Comparison of ENCODE assay signal across 10 cellular contexts in the genomic region with DNA sequence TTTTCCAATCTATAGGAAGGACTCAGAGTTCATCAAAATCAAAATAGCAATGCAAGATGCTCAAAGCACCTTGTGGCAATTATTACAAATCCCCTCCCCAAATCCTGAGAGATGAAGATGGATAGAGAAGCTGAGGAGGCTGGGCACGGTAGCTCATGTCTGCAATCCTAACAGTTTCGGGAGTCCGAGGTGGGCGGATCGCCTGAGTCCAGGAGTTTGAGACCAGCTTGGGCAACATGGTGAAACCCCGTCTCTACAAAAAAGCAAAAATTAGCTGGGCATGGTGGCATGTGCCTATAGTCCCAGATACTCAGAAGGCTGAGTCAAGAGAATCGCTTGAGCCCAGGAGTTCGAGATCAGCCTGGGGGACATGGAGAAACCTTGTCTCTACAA. TPM values are rescaled to one million over a fixed set of nuclear protein-coding genes. Genes with fewer than 3 reads are reported as not detected.
DNase-seq lines count a peak whose midpoint lies in the region; ATAC-seq and TF ChIP-seq lines count a peak whose summit lies in the region.
"Had no signal": no experiment of that assay in that cellular context is flagged by ENCODE, and none has a peak within 500 bp of the region (broad histone marks: within the 10 kb centered on the region; RNA-seq: fewer than 3 reads in every experiment).

No MANE protein-coding gene starts in this region.

- 91 to 97% methylated on average over 8 of the region's 8 CpGs for WGBS in body of pancreas, 2 donors

- no peak overlapping the region for H3K4me3 ChIP-seq in body of pancreas
- no peak overlapping the region for H3K4me3 ChIP-seq in PC-3 (ENCODE audit: low read length)
- H3K4me3 ChIP-seq: A549 had no signal

- CTCF ChIA-PET in PC-3 (lab: Charles Lee) = interaction anchor here (1.3 kb wide), 1 partner anchor 74 kb away, joined by 3 read pairs; the partner anchor contains the start of gene GAA

- H3K9me3 ChIP-seq in body of pancreas (no peaks in the 10 kb centered on the region), PC-3 (ENCODE audit: low read length) (no peaks in the 10 kb centered on the region)
- H3K9me3 ChIP-seq: A549, Caco-2 had no signal

- H3K9me3 Mint-ChIP-seq in neural crest cell = no peaks in the 10 kb centered on the region
- H3K9me3 Mint-ChIP-seq: CD8-positive, alpha-beta memory T cell; IgD-negative memory B cell had no signal

- no peaks in the 10 kb centered on the region for H3K27me3 Mint-ChIP-seq in neural crest cell (ENCODE audit: low read depth)
- H3K27me3 Mint-ChIP-seq: IgD-negative memory B cell had no signal

- H3F3A ChIP-seq in PC-3 (ENCODE audit: low read length, unreplicated experiment) = no peaks in the 10 kb centered on the region

- H3K9ac ChIP-seq in PC-3 (ENCODE audit: low read length) = no peak overlapping the region

- peak overlapping the region; percentile 38 for H3K4me3 Mint-ChIP-seq in neural crest cell
- H3K4me3 Mint-ChIP-seq: CD8-positive, alpha-beta memory T cell; IgD-negative memory B cell had no signal

- H3K36me3 ChIP-seq in body of pancreas (replicated peaks in 1 of 2; ENCODE audit: insufficient read depth in 1 of 2, low read depth in 2 of 2) (no peaks in the 10 kb centered on the region), PC-3 (ENCODE audit: low read depth, low read length) (no peaks in the 10 kb centered on the region; the same call in 1 of the 2 replicates)

- H3K4me1 Mint-ChIP-seq in neural crest cell = peaks cover 33% of the 10 kb centered on the region
- H3K4me1 Mint-ChIP-seq: CD8-positive, alpha-beta memory T cell had no signal

- no peaks in the 10 kb centered on the region for H3K9me2 ChIP-seq in PC-3 (replicated peaks; ENCODE audit: low read length)

- H4K20me1 ChIP-seq in PC-3 (ENCODE audit: low read length) = no peaks in the 10 kb centered on the region

- peaks cover 3% of the 10 kb centered on the region for H3K36me3 Mint-ChIP-seq in neural crest cell (ENCODE audit: low read depth)
- H3K36me3 Mint-ChIP-seq: CD8-positive, alpha-beta memory T cell had no signal

- DNase-seq in body of pancreas (no peak), neural crest cell (ENCODE audit: low read depth, low spot score) (no peak), PC-3 (no peak), DMS153 (lab: John Stamatoyannopoulos, UW) (no peak)
- DNase-seq in activated CD4-positive, CD25-positive, alpha-beta regulatory T cell (lab: John Stamatoyannopoulos, UW) = no peak
- DNase-seq: Caco-2; CD8-positive, alpha-beta memory T cell had no signal

- intact Hi-C loops in body of pancreas (cut with DNase I) = no loop called here
- intact Hi-C loops in PC-3 (cut with micrococcal nuclease) = no loop called here

- H3K4me1 ChIP-seq in body of pancreas (peaks cover 77% of the 10 kb centered on the region), PC-3 (ENCODE audit: insufficient read depth, low read length) (peaks cover 36% of the 10 kb centered on the region)
- H3K4me1 ChIP-seq: Caco-2 had no signal

- H3K27ac Mint-ChIP-seq in neural crest cell (ENCODE audit: unreplicated experiment) = no peak overlapping the region
- H3K27ac Mint-ChIP-seq: IgD-negative memory B cell had no signal

- TF ChIP-seq POLR2A in body of pancreas (IDR thresholded peaks at IDR 0.05) = no peak

- H3K27me3 ChIP-seq in body of pancreas (no peaks in the 10 kb centered on the region), PC-3 (ENCODE audit: low read length) (no peaks in the 10 kb centered on the region)

- TF ChIP-seq CTCF in VCaP (conservative IDR thresholded peaks at IDR 0.05) (no peak), body of pancreas (IDR thresholded peaks at IDR 0.05) (no peak), neural crest cell (conservative IDR thresholded peaks at IDR 0.05) (no peak), PC-3 (conservative IDR thresholded peaks at IDR 0.05; ENCODE audit: low read depth, low read length) (no peak)

- H3K27ac ChIP-seq in VCaP (peak overlapping the region; percentile 98; the same call in 1 of the 2 replicates), body of pancreas (peak overlapping the region; percentile 28 to 93 (median 66)), PC-3 (ENCODE audit: low read length) (no peak overlapping the region)
- H3K27ac ChIP-seq: A549 had no signal

- no TSS peak for BruUV-seq in PC-3 (replicated peaks; lab: Mats Ljungman, UMichigan)

- peaks cover 64% of the 10 kb centered on the region for H3K79me2 ChIP-seq in PC-3 (ENCODE audit: low read length)

- POLR2A ChIA-PET in PC-3 (lab: Charles Lee; ENCODE audit: unreplicated experiment) = no interaction called here

- no peak overlapping the region for H3K4me2 ChIP-seq in PC-3 (ENCODE audit: low read length)
- H3K4me2 ChIP-seq: A549 had no signal

- ATAC-seq in body of pancreas (no peak), PC-3 (no peak)
- ATAC-seq: A549 had no signal

- H2AFZ ChIP-seq in PC-3 (ENCODE audit: low read length) = no peak overlapping the region

RNA-seq across cellular contexts. Expression of gene TBC1D16, which starts 8.6 kb away (rescaled TPM):
- total RNA-seq in body of pancreas (10 to 100 TPM; 21.0 to 37.2 TPM), neural crest cell (96.2 and 96.5 TPM in 2 replicates), PC-3 (2014; rRNA removed) (23.7 and 24.6 TPM in 2 replicates)

RNA-seq across cellular contexts. Expression of gene CCDC40, which starts 9.4 kb away (rescaled TPM):
- total RNA-seq in body of pancreas = 10 to 100 TPM in 1 of 2 donors, 1 to 10 TPM in 1; 2.9 to 13.5 TPM
- total RNA-seq in neural crest cell = 22.7 and 23.8 TPM in 2 replicates
- total RNA-seq in PC-3 (2014; rRNA removed) = 5.3 and 7.5 TPM in 2 replicates
